8 cellular contexts compared by ENCODE assay signal in genomic region chr14:56333361-56334279, GRCh38.
DNase-seq lines count a peak whose midpoint lies in the region; ATAC-seq and TF ChIP-seq lines count a peak whose summit lies in the region.

No MANE protein-coding gene starts in this region.

- H3K36me3 ChIP-seq in aorta (ENCODE audit: control insufficient read depth in 1 of 2, insufficient read depth in 2 of 2, low read length in 1 of 2) (no peaks in the 10 kb centered on the region), tibial nerve (no peaks in the 10 kb centered on the region)

- H3K4me3 ChIP-seq in aorta (ENCODE audit: low read length in 2 of 2), result no peak overlapping the region
- no peak overlapping the region for H3K4me3 ChIP-seq in tibial nerve

- no peak for TF ChIP-seq CTCF in tibial nerve (IDR thresholded peaks at IDR 0.05)

- H3K4me1 ChIP-seq in aorta (ENCODE audit: control insufficient read depth in 1 of 2, insufficient read depth in 2 of 2, low read length in 2 of 2) (no peaks in the 10 kb centered on the region), tibial nerve (peaks cover 0 to 10% (median 0%) of the 10 kb centered on the region in 4 donors)

- no peak for TF ChIP-seq POLR2A in tibial nerve (IDR thresholded peaks at IDR 0.05)

- 67 to 73% methylated on average over 9 of the region's 9 CpGs for WGBS in aorta, 2 donors
- 75 to 76% methylated on average over 9 of the region's 9 CpGs for WGBS in tibial nerve, 2 donors

- H3K27ac ChIP-seq in aorta (ENCODE audit: low read depth in 1 of 2, low read length in 2 of 2) (no peak overlapping the region), tibial nerve (peak overlapping the region in 2 of 4 donors; percentile 7 to 51)

- TF ChIP-seq EP300 in tibial nerve (IDR thresholded peaks at IDR 0.05), result peak in 1 of 2 donors; percentile 46

- ATAC-seq in Right ventricle myocardium inferior (peak; percentile 59), aorta (ENCODE audit: low FRiP score) (peak; percentile 39), GM21576 (IDR thresholded peaks at IDR 0.05; ENCODE audit: unreplicated experiment) (no peak), HG03095 (IDR thresholded peaks at IDR 0.05; ENCODE audit: unreplicated experiment) (no peak)

- intact Hi-C loops in Right ventricle myocardium inferior (cut with DNase I) (no loop called here), cardiac septum (cut with DNase I) (no loop called here), aorta (cut with DNase I) (loop anchor here in 1 of 2 donors (10.0 kb wide), 1 partner anchor 479 kb away; no protein-coding TSS in a partner anchor)

- DNase-seq in Right ventricle myocardium inferior (ENCODE audit: missing footprints) (no peak), cardiac septum (ENCODE audit: low spot score) (no peak), RKO (ENCODE audit: low spot score) (peak; percentile 78), foreskin melanocyte (peak; percentile 62), aorta (no peak), tibial nerve (ENCODE audit: low spot score in 2 of 2) (no peak)

- H3K27me3 ChIP-seq in aorta (ENCODE audit: control insufficient read depth in 1 of 2, insufficient read depth in 2 of 2, low read length in 1 of 2), result no peaks in the 10 kb centered on the region
- no peaks in the 10 kb centered on the region for H3K27me3 ChIP-seq in tibial nerve

- H3K9me3 ChIP-seq in aorta (ENCODE audit: control insufficient read depth, low read length) (no peaks in the 10 kb centered on the region), tibial nerve (no peaks in the 10 kb centered on the region)

Comparison
In these comparisons a context has a peak if more than half of its experiments do, and no peak if none do; other contexts are left out.
1. ATAC-seq: peak in Right ventricle myocardium inferior (single experiment) and aorta (single experiment); none in GM21576 (single experiment) and HG03095 (single experiment).
2. DNase-seq: peak in RKO (single experiment) and foreskin melanocyte (single experiment); none in Right ventricle myocardium inferior (single experiment), cardiac septum (single experiment), aorta (0 of 2) and tibial nerve (0 of 2).